In the genomic region with DNA sequence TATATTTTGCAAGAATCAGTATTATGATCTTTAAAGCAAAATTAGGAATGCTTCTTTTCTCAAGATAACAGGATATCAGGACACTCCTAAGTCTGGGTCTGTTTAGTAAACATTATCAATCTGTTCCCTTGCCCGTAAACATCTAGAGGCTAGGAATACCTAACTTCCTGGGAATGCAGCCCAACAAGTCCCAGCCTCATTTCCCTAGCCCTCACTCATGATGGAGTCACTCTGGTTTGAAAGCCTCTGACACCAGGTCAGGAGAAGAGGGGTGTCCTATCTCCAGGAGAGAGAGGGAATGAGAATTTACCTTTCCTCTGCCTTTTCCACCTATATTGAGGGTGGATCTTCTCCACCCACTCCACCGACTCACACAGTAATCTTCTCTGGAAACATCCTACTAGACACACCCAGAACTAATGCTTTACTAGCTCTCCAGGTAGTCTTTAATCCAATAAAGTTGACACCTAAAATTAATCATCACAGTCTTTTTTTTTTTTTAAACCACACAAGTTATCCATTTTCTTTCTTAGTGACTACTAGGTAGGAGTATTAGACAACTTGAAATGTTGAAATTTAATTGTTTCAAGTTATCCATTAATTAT, we compare ENCODE assay signal across 27 cellular contexts.
DNase-seq lines count a peak whose midpoint lies in the region; ATAC-seq, FAIRE-seq and TF ChIP-seq lines count a peak whose summit lies in the region.
"Had no signal": no experiment of that assay in that cellular context is flagged by ENCODE, and none has a peak within 500 bp of the region (broad histone marks: within the 10 kb centered on the region; RNA-seq: fewer than 3 reads in every experiment).

No MANE protein-coding gene starts in this region.

- DNase-seq in PC-3, result peak; percentile 12
- DNase-seq in epithelial cell of prostate (ENCODE audit: low read depth, low spot score), result peak; percentile 22
- DNase-seq in keratinocyte (ENCODE audit: low read depth, low spot score), result no peak
- DNase-seq in trophoblast cell, result peak; percentile 74 to 83
- DNase-seq in NCI-H146 treated with DMSO at 0.1 percent for 48 hours (lab: John Stamatoyannopoulos, UW; ENCODE audit: unreplicated experiment), result no peak
- no peak for DNase-seq in dermis blood vessel endothelial cell
- no peak for DNase-seq in sigmoid colon
- DNase-seq: C1 segment of cervical spinal cord; Caco-2; CD8-positive, alpha-beta T cell; DMS79; EL; GF-D8; GM23248; H7; Kasumi-1; NCI-H1105 treated with DMSO at 0.1 percent for 48 hours; NCI-H146; NCI-H2029; NCI-H446; NCI-H524 treated with DMSO at 0.1 percent for 48 hours; NCI-H774; SHP77 had no signal

- H3K27me3 ChIP-seq in PC-3 (ENCODE audit: low read length), result no peaks in the 10 kb centered on the region
- H3K27me3 ChIP-seq in keratinocyte (ENCODE audit: control insufficient read depth, extremely low read depth, insufficient read depth, low read length), result no peaks in the 10 kb centered on the region
- H3K27me3 ChIP-seq in trophoblast cell (ENCODE audit: insufficient read depth, low read length), result no peaks in the 10 kb centered on the region
- H3K27me3 ChIP-seq in sigmoid colon, result no peaks in the 10 kb centered on the region

- dilution Hi-C loops in keratinocyte (cut with MboI; ENCODE audit: extremely low pct_ligation_motif_present, low sequenced_read_pairs), result no loop called here

- no peaks in the 10 kb centered on the region for H3K9me2 ChIP-seq in PC-3 (replicated peaks; ENCODE audit: low read length)

- no peak overlapping the region for H2AFZ ChIP-seq in PC-3 (ENCODE audit: low read length)
- H2AFZ ChIP-seq in keratinocyte (ENCODE audit: control insufficient read depth, low read length), result peak overlapping the region; percentile 40
- H2AFZ ChIP-seq in trophoblast cell (ENCODE audit: insufficient read depth, low read length, poor library complexity), result no peak overlapping the region
- H2AFZ ChIP-seq: GM23248 had no signal

- H2BK12ac ChIP-seq in trophoblast cell (ENCODE audit: low read length), result no peak overlapping the region

- FAIRE-seq in keratinocyte (lab: Jason Lieb, UNC), result no peak
- FAIRE-seq: GM12892, K562 had no signal

- H3K36me3 ChIP-seq in PC-3 (ENCODE audit: low read depth, low read length) (no peaks in the 10 kb centered on the region), keratinocyte (ENCODE audit: control insufficient read depth in 2 of 2, extremely low read depth in 1 of 2, insufficient read depth in 2 of 2, low read length in 2 of 2) (no peaks in the 10 kb centered on the region), trophoblast cell (ENCODE audit: control insufficient read depth in 1 of 2, insufficient read depth in 2 of 2, low read length in 2 of 2) (no peaks in the 10 kb centered on the region), sigmoid colon (no peaks in the 10 kb centered on the region)

- H2BK5ac ChIP-seq in trophoblast cell (ENCODE audit: low read depth, low read length, poor library complexity), result no peak overlapping the region

- no peak overlapping the region for H3K23ac ChIP-seq in trophoblast cell (ENCODE audit: low read length)

- H3K4me2 ChIP-seq in PC-3 (ENCODE audit: low read length) (no peak overlapping the region), keratinocyte (ENCODE audit: control insufficient read depth, extremely low read depth, insufficient read depth, low read depth, low read length) (no peak overlapping the region), trophoblast cell (ENCODE audit: low read length) (peak overlapping the region; percentile 33)

- POLR2A ChIA-PET in PC-3 (lab: Charles Lee; ENCODE audit: unreplicated experiment), result no interaction called here

- no peak overlapping the region for H2BK120ac ChIP-seq in trophoblast cell (ENCODE audit: insufficient read depth, low read length, poor library complexity)

- H3K9me3 ChIP-seq in PC-3 (ENCODE audit: low read length) (no peaks in the 10 kb centered on the region), keratinocyte (ENCODE audit: control insufficient read depth, low read depth, low read length) (no peaks in the 10 kb centered on the region), trophoblast cell (ENCODE audit: insufficient read depth, low read depth, low read length) (peaks cover 2% of the 10 kb centered on the region), sigmoid colon (no peaks in the 10 kb centered on the region)
- H3K9me3 ChIP-seq: Caco-2 had no signal

- no peak overlapping the region for H3K4ac ChIP-seq in trophoblast cell (ENCODE audit: low read depth, low read length)

- no TSS peak for BruUV-seq in PC-3 (replicated peaks; lab: Mats Ljungman, UMichigan)

- H3K27ac ChIP-seq in PC-3 (ENCODE audit: low read length) (no peak overlapping the region), epithelial cell of prostate (peak overlapping the region; percentile 4), keratinocyte (ENCODE audit: control insufficient read depth, insufficient read depth, low read length) (no peak overlapping the region), trophoblast cell (ENCODE audit: low read depth, low read length) (peak overlapping the region; percentile 47), sigmoid colon (no peak overlapping the region)
- H3K27ac ChIP-seq: GM23248, RWPE1 had no signal

- CTCF ChIA-PET in PC-3 (lab: Charles Lee), result no interaction called here

- TF ChIP-seq CTCF in PC-3 (conservative IDR thresholded peaks at IDR 0.05; ENCODE audit: low read depth, low read length) (no peak), keratinocyte (optimal IDR thresholded peaks at IDR 0.05 in 1 of 3, IDR thresholded peaks at IDR 0.05 in 1 of 3, conservative IDR thresholded peaks at IDR 0.05 in 1 of 3; ENCODE audit: extremely low read depth in 1 of 3, insufficient read depth in 2 of 3, low read length in 3 of 3) (no peak), sigmoid colon (IDR thresholded peaks at IDR 0.05) (no peak)

- H3K79me1 ChIP-seq in trophoblast cell (ENCODE audit: low read length), result no peaks in the 10 kb centered on the region

- 0 out of 2 replicates have a peak, but pooled peaks cover 3% of the 10 kb centered on the region for H4K20me1 ChIP-seq in PC-3 (ENCODE audit: low read length)
- H4K20me1 ChIP-seq in keratinocyte (ENCODE audit: control insufficient read depth, extremely low read depth, insufficient read depth, low read length), result no peaks in the 10 kb centered on the region

- H3K79me2 ChIP-seq in PC-3 (ENCODE audit: low read length) (no peaks in the 10 kb centered on the region), keratinocyte (ENCODE audit: control insufficient read depth, insufficient read depth, low read length) (no peaks in the 10 kb centered on the region), trophoblast cell (ENCODE audit: control insufficient read depth, insufficient read depth, low read length, poor library complexity) (no peaks in the 10 kb centered on the region)

- H3K4me3 ChIP-seq in PC-3 (ENCODE audit: low read length) (no peak overlapping the region), keratinocyte (ENCODE audit: control insufficient read depth in 2 of 3, extremely low read depth in 1 of 3, insufficient read depth in 2 of 3, low read depth in 1 of 3, low read length in 3 of 3) (no peak overlapping the region), trophoblast cell (ENCODE audit: low read depth, low read length) (no peak overlapping the region), sigmoid colon (no peak overlapping the region)
- H3K4me3 ChIP-seq: GM23248, K562 had no signal

- H4K91ac ChIP-seq in trophoblast cell (ENCODE audit: low read depth, low read length), result no peak overlapping the region

- H3K14ac ChIP-seq in trophoblast cell (ENCODE audit: low read length), result no peak overlapping the region

- no peak overlapping the region for H4K12ac ChIP-seq in trophoblast cell (ENCODE audit: low read depth, low read length)

- H3K18ac ChIP-seq in trophoblast cell (ENCODE audit: low read length), result no peak overlapping the region

- no peak overlapping the region for H4K8ac ChIP-seq in trophoblast cell (ENCODE audit: low read depth, low read length)

- no peak overlapping the region for H2AK5ac ChIP-seq in trophoblast cell (ENCODE audit: low read length)

- no peak for ATAC-seq in PC-3
- ATAC-seq: CD8-positive, alpha-beta T cell; K562; Panc1 had no signal

- TF ChIP-seq POLR2A in sigmoid colon (IDR thresholded peaks at IDR 0.05), result no peak

- no peaks in the 10 kb centered on the region for H3K4me1 ChIP-seq in PC-3 (ENCODE audit: insufficient read depth, low read length)
- H3K4me1 ChIP-seq in keratinocyte (ENCODE audit: control insufficient read depth, extremely low read depth, insufficient read depth, low read length), result no peaks in the 10 kb centered on the region
- peaks cover 2 to 8% of the 10 kb centered on the region in 2 experiments for H3K4me1 ChIP-seq in trophoblast cell (ENCODE audit: control insufficient read depth in 1 of 2, insufficient read depth in 2 of 2, low read length in 2 of 2)
- no peaks in the 10 kb centered on the region for H3K4me1 ChIP-seq in sigmoid colon
- H3K4me1 ChIP-seq: Caco-2 had no signal

- TF ChIP-seq EP300 in sigmoid colon (IDR thresholded peaks at IDR 0.05), result no peak

- H3F3A ChIP-seq in PC-3 (ENCODE audit: low read length, unreplicated experiment), result no peaks in the 10 kb centered on the region

- no peaks in the 10 kb centered on the region for H3K9me1 ChIP-seq in keratinocyte (ENCODE audit: control insufficient read depth, extremely low read depth, insufficient read depth, low read length)

- no CpG with 5 or more reads among the region's 2 CpGs for WGBS in trophoblast cell (ENCODE audit: extremely low coverage, insufficient coverage, insufficient read length)
- 39 to 76% methylated on average over 2 of the region's 2 CpGs for WGBS in sigmoid colon, 2 donors

- intact Hi-C loops in PC-3 (cut with micrococcal nuclease) (no loop called here), sigmoid colon (cut with DNase I) (no loop called here)

- H3K9ac ChIP-seq in PC-3 (ENCODE audit: low read length) (no peak overlapping the region), keratinocyte (ENCODE audit: control insufficient read depth, extremely low read depth, insufficient read depth, low read length) (no peak overlapping the region), trophoblast cell (ENCODE audit: low read length) (no peak overlapping the region)
- H3K9ac ChIP-seq: GM23248 had no signal

Comparison
In these comparisons a context has a peak if more than half of its experiments do, and no peak if none do; other contexts are left out.
1. DNase-seq: peak in PC-3 (single experiment), epithelial cell of prostate (single experiment) and trophoblast cell (2 of 2); none in keratinocyte (single experiment), NCI-H146 treated with DMSO at 0.1 percent for 48 hours (single experiment), dermis blood vessel endothelial cell (single experiment) and sigmoid colon (single experiment).
2. H3K27ac ChIP-seq: peak in epithelial cell of prostate (single experiment) and trophoblast cell (single experiment); none in PC-3 (single experiment), keratinocyte (single experiment) and sigmoid colon (0 of 4).